29 cellular contexts compared by ENCODE assay signal in genomic region chr1:189152685-189153084, GRCh38.
"Had no signal": no experiment of that assay in that cellular context is flagged by ENCODE, and none has a peak within 500 bp of the region (broad histone marks: within the 10 kb centered on the region; RNA-seq: fewer than 3 reads in every experiment).

No MANE protein-coding gene starts in this region.

- H3K4me3 Mint-ChIP-seq: dendritic cell treated with granulocyte-macrophage colony-stimulating factor and Interleukin-4, amounts not matched to agents 40 ng/mL and 50 ng/mL, for 4 days; effector memory CD8-positive, alpha-beta T cell; endodermal cell had no signal

- ATAC-seq: effector memory CD8-positive, alpha-beta T cell; esophagus mucosa; foreskin keratinocyte; gastrocnemius medialis; gastroesophageal sphincter; heart left ventricle; heart right ventricle had no signal

- H3K27ac ChIP-seq: colonic mucosa, coronary artery, dorsolateral prefrontal cortex, epithelial cell of prostate, esophagus muscularis mucosa, esophagus squamous epithelium, foreskin keratinocyte, gastrocnemius medialis, gastroesophageal sphincter, heart left ventricle, heart right ventricle, hepatocyte had no signal

- H3K9me3 ChIP-seq: colonic mucosa, esophagus muscularis mucosa, esophagus squamous epithelium, gastrocnemius medialis, gastroesophageal sphincter had no signal

- H3K27me3 Mint-ChIP-seq: dendritic cell treated with granulocyte-macrophage colony-stimulating factor and Interleukin-4, amounts not matched to agents 40 ng/mL and 50 ng/mL, for 4 days; effector memory CD8-positive, alpha-beta T cell had no signal

- H3K36me3 ChIP-seq: colonic mucosa, esophagus muscularis mucosa, esophagus squamous epithelium, gastrocnemius medialis, gastroesophageal sphincter, heart left ventricle, heart right ventricle had no signal

- H3K27ac Mint-ChIP-seq: dendritic cell treated with granulocyte-macrophage colony-stimulating factor and Interleukin-4, amounts not matched to agents 40 ng/mL and 50 ng/mL, for 4 days; effector memory CD8-positive, alpha-beta T cell; endodermal cell had no signal

- H3K4me3 ChIP-seq: colonic mucosa, coronary artery, dorsolateral prefrontal cortex, esophagus muscularis mucosa, esophagus squamous epithelium, gastrocnemius medialis, gastroesophageal sphincter, heart left ventricle, heart right ventricle, hepatocyte had no signal

- H3K9me3 Mint-ChIP-seq: endodermal cell had no signal

- H3K4me2 ChIP-seq: hepatocyte had no signal

- H3K4me1 Mint-ChIP-seq: endodermal cell had no signal

- H3K4me1 ChIP-seq: colonic mucosa, esophagus muscularis mucosa, esophagus squamous epithelium, foreskin keratinocyte, gastrocnemius medialis, gastroesophageal sphincter, heart left ventricle, heart right ventricle had no signal

- H3K79me2 ChIP-seq: hepatocyte had no signal

- DNase-seq: colonic mucosa; cortex of kidney; dermis blood vessel endothelial cell; dorsolateral prefrontal cortex; effector CD4-positive, alpha-beta T cell; effector CD8-positive, alpha-beta T cell; effector memory CD4-positive, alpha-beta T cell; effector memory CD8-positive, alpha-beta T cell; endodermal cell; erythroblast; esophagus squamous epithelium; foreskin fibroblast; foreskin keratinocyte; foreskin melanocyte; gastrocnemius medialis; head of caudate nucleus; heart left ventricle; heart right ventricle had no signal

- H2AFZ ChIP-seq: hepatocyte had no signal

- H3K27me3 ChIP-seq: colonic mucosa, dorsolateral prefrontal cortex, esophagus muscularis mucosa, esophagus squamous epithelium, foreskin keratinocyte, gastrocnemius medialis, gastroesophageal sphincter, heart left ventricle, heart right ventricle, hepatocyte had no signal

- FAIRE-seq: colon, endometrium, endothelial cell of umbilical vein, frontal cortex had no signal
